ENCODE assay signal across 12 cellular contexts in the genomic region with DNA sequence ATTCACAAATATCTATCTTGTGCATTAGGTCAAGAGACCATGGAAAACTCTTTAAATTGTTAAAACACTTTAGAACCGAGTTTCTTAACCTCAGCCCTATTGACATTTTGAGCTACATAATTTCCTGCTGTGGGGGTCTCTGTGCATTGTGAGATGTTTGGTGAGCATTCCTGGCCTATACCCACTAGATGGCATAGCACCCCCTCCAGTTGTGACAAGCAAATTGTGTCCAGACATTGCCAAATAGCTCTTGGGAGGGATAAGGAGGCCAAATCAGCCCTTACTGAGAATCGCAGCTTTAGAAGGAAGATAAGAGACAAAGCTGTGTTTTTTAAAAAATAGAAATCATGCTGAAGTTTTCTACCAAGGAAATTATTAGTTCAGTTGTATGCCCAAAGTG.
DNase-seq lines count a peak whose midpoint lies in the region; ATAC-seq, FAIRE-seq and TF ChIP-seq lines count a peak whose summit lies in the region.
"Had no signal": no experiment of that assay in that cellular context is flagged by ENCODE, and none has a peak within 500 bp of the region (broad histone marks: within the 10 kb centered on the region; RNA-seq: fewer than 3 reads in every experiment).

No MANE protein-coding gene starts in this region.

- no peaks in the 10 kb centered on the region for H3K4me1 Mint-ChIP-seq in activated CD4-positive, alpha-beta T cell treated with anti-CD3 and anti-CD28 coated beads, Interleukin-2, amount 10 ng/mL, durations not matched to agents 7 days and 5 days
- H3K4me1 Mint-ChIP-seq: T-cell had no signal

- no peak overlapping the region for H3K9ac ChIP-seq in kidney (ENCODE audit: low read length in 2 of 2)

- peak; percentile 22 for DNase-seq in ACHN
- peak; percentile 18 for DNase-seq in HEK293T (ENCODE audit: extremely low spot score)
- DNase-seq in kidney, result no peak
- no peak for DNase-seq in activated CD4-positive, alpha-beta T cell treated with anti-CD3 and anti-CD28 coated beads for 4 hours
- DNase-seq in esophagus squamous epithelium (lab: John Stamatoyannopoulos, UW), result no peak
- DNase-seq in activated CD4-positive, alpha-beta T cell treated with anti-CD3 and anti-CD28 coated beads, Interleukin-2, amount 10 ng/mL, durations not matched to agents 7 days and 5 days, result no peak
- no peak for DNase-seq in upper lobe of right lung
- DNase-seq: lower lobe of right lung; stimulated activated CD4-positive, alpha-beta T cell treated with anti-CD3 and anti-CD28 coated beads, Interleukin-1b, Interleukin-23, amount 100 ng/mL, for 48 hours; T-cell had no signal

- intact Hi-C loops in kidney (cut with DNase I) (no loop called here), esophagus squamous epithelium (cut with DNase I) (no loop called here), upper lobe of right lung (cut with DNase I) (no loop called here)

- CTCF ChIA-PET in HEK293T (lab: Yijun Ruan, JAX), result interaction anchor here (0.6 to 1.3 kb wide), 6 partner anchors 9 to 811 kb away, joined by 3 to 5 read pairs (median 3); no protein-coding TSS in a partner anchor
- CTCF ChIA-PET in activated CD4-positive, alpha-beta T cell treated with anti-CD3 and anti-CD28 coated beads, Interleukin-2, amount 10 ng/mL, durations not matched to agents 7 days and 5 days (lab: Charles Lee), result no interaction called here

- H3K4me3 Mint-ChIP-seq in activated CD4-positive, alpha-beta T cell treated with anti-CD3 and anti-CD28 coated beads, Interleukin-2, amount 10 ng/mL, durations not matched to agents 7 days and 5 days, result no peak overlapping the region
- H3K4me3 Mint-ChIP-seq: T-cell had no signal

- no peak for TF ChIP-seq POLR2A in esophagus squamous epithelium (IDR thresholded peaks at IDR 0.05)

- 0 out of 2 replicates have a peak, but pooled peaks have one; percentile 17 for TF ChIP-seq CTCF in WI38 (IDR thresholded peaks at IDR 0.05; ENCODE audit: low read depth, low read length)
- peak; percentile 17 for TF ChIP-seq CTCF in kidney (IDR thresholded peaks at IDR 0.05; ENCODE audit: borderline replicate concordance, extremely low read depth, insufficient read depth)
- no peak for TF ChIP-seq CTCF in esophagus squamous epithelium (IDR thresholded peaks at IDR 0.05)
- TF ChIP-seq CTCF in upper lobe of right lung (IDR thresholded peaks at IDR 0.05), result no peak

- no peaks in the 10 kb centered on the region for H3K36me3 Mint-ChIP-seq in activated CD4-positive, alpha-beta T cell treated with anti-CD3 and anti-CD28 coated beads, Interleukin-2, amount 10 ng/mL, durations not matched to agents 7 days and 5 days (ENCODE audit: low read depth)
- H3K36me3 Mint-ChIP-seq: T-cell had no signal

- H3K27me3 Mint-ChIP-seq in activated CD4-positive, alpha-beta T cell treated with anti-CD3 and anti-CD28 coated beads, Interleukin-2, amount 10 ng/mL, durations not matched to agents 7 days and 5 days, result no peaks in the 10 kb centered on the region
- H3K27me3 Mint-ChIP-seq: T-cell had no signal

- H3K27ac Mint-ChIP-seq in activated CD4-positive, alpha-beta T cell treated with anti-CD3 and anti-CD28 coated beads, Interleukin-2, amount 10 ng/mL, durations not matched to agents 7 days and 5 days, result no peak overlapping the region
- H3K27ac Mint-ChIP-seq: T-cell had no signal

- 48 to 55% methylated on average over 2 of the region's 2 CpGs for WGBS in esophagus squamous epithelium, 2 donors

- H3K9me3 ChIP-seq in kidney (ENCODE audit: control insufficient read depth in 1 of 2, low read length in 2 of 2) (no peaks in the 10 kb centered on the region), esophagus squamous epithelium (peaks cover 0 to 5% (median 0%) of the 10 kb centered on the region in 3 donors), upper lobe of right lung (no peaks in the 10 kb centered on the region)
- H3K9me3 ChIP-seq: lower lobe of right lung had no signal

- no peak for ATAC-seq in upper lobe of right lung
- ATAC-seq: lower lobe of right lung, T-cell had no signal

- POLR2A ChIA-PET in HEK293T (lab: Yijun Ruan, JAX), result no interaction called here
- POLR2A ChIA-PET in activated CD4-positive, alpha-beta T cell treated with anti-CD3 and anti-CD28 coated beads, Interleukin-2, amount 10 ng/mL, durations not matched to agents 7 days and 5 days (lab: Charles Lee), result no interaction called here

- in situ Hi-C loops in ACHN (cut with HindIII; ENCODE audit: low pct_ligation_motif_present, low pct_unique_long_range_greater_than_20kb, low sequenced_read_pairs), result no loop called here

- H3K4me1 ChIP-seq in kidney (ENCODE audit: control insufficient read depth in 1 of 2, insufficient read depth in 1 of 2, low read depth in 1 of 2, low read length in 2 of 2) (no peaks in the 10 kb centered on the region), esophagus squamous epithelium (no peaks in the 10 kb centered on the region), upper lobe of right lung (no peaks in the 10 kb centered on the region)
- H3K4me1 ChIP-seq: lower lobe of right lung had no signal

- H3K27me3 ChIP-seq in esophagus squamous epithelium (no peaks in the 10 kb centered on the region), upper lobe of right lung (no peaks in the 10 kb centered on the region)

- no peaks in the 10 kb centered on the region for H3K36me3 ChIP-seq in kidney (ENCODE audit: control insufficient read depth in 1 of 2, insufficient read depth in 2 of 2, low read length in 2 of 2)
- no peaks in the 10 kb centered on the region for H3K36me3 ChIP-seq in esophagus squamous epithelium
- H3K36me3 ChIP-seq in upper lobe of right lung, result no peaks in the 10 kb centered on the region
- H3K36me3 ChIP-seq: lower lobe of right lung had no signal

- FAIRE-seq in kidney (lab: Jason Lieb, UNC), result no peak
- FAIRE-seq: endometrium had no signal

- H3K27ac ChIP-seq in kidney (ENCODE audit: low read depth in 2 of 2, low read length in 2 of 2) (no peak overlapping the region), esophagus squamous epithelium (no peak overlapping the region), upper lobe of right lung (no peak overlapping the region)
- H3K27ac ChIP-seq: lower lobe of right lung had no signal

- H3K4me3 ChIP-seq in WI38 (ENCODE audit: low read depth, low read length) (no peak overlapping the region), kidney (ENCODE audit: low read length in 2 of 2) (no peak overlapping the region), esophagus squamous epithelium (no peak overlapping the region), upper lobe of right lung (no peak overlapping the region)
- H3K4me3 ChIP-seq: lower lobe of right lung had no signal

- H3K9me3 Mint-ChIP-seq in activated CD4-positive, alpha-beta T cell treated with anti-CD3 and anti-CD28 coated beads, Interleukin-2, amount 10 ng/mL, durations not matched to agents 7 days and 5 days, result peaks cover 2% of the 10 kb centered on the region

TF ChIP-seq in HEK293T, 16 proteins besides CTCF, POLR2A, EP300 and RAD21:
- no peak for TF ChIP-seq CTBP1 (IDR thresholded peaks at IDR 0.05; ENCODE audit: borderline replicate concordance)
- no peak for TF ChIP-seq BHLHE40 (IDR thresholded peaks at IDR 0.05; ENCODE audit: borderline replicate concordance)
- TF ChIP-seq SP1 (IDR thresholded peaks at IDR 0.05), result no peak
- TF ChIP-seq ELF4 (IDR thresholded peaks at IDR 0.05), result no peak
- no peak for TF ChIP-seq FOXK2 (IDR thresholded peaks at IDR 0.05)
- no peak for TF ChIP-seq ARNT (IDR thresholded peaks at IDR 0.05)
- no peak for TF ChIP-seq L3MBTL2 (conservative IDR thresholded peaks at IDR 0.05)
- no peak for TF ChIP-seq HDGF (IDR thresholded peaks at IDR 0.05; ENCODE audit: borderline replicate concordance)
- TF ChIP-seq ZNF384 (IDR thresholded peaks at IDR 0.05), result no peak
- TF ChIP-seq NFRKB (IDR thresholded peaks at IDR 0.05), result no peak
TF ChIP-seq in HEK293T: peak in this region for 0.

Comparison
In these comparisons a context has a peak if more than half of its experiments do, and no peak if none do; other contexts are left out.
1. DNase-seq: peak in ACHN (single experiment) and HEK293T (single experiment); none in kidney (single experiment), activated CD4-positive, alpha-beta T cell treated with anti-CD3 and anti-CD28 coated beads for 4 hours (0 of 2), esophagus squamous epithelium (single experiment), activated CD4-positive, alpha-beta T cell treated with anti-CD3 and anti-CD28 coated beads, Interleukin-2, amount 10 ng/mL, durations not matched to agents 7 days and 5 days (single experiment) and upper lobe of right lung (single experiment).
2. CTCF ChIP-seq: peak in WI38 (single experiment) and kidney (single experiment); none in esophagus squamous epithelium (0 of 6) and upper lobe of right lung (single experiment).